8 cellular contexts compared by ENCODE assay signal in the genomic region with DNA sequence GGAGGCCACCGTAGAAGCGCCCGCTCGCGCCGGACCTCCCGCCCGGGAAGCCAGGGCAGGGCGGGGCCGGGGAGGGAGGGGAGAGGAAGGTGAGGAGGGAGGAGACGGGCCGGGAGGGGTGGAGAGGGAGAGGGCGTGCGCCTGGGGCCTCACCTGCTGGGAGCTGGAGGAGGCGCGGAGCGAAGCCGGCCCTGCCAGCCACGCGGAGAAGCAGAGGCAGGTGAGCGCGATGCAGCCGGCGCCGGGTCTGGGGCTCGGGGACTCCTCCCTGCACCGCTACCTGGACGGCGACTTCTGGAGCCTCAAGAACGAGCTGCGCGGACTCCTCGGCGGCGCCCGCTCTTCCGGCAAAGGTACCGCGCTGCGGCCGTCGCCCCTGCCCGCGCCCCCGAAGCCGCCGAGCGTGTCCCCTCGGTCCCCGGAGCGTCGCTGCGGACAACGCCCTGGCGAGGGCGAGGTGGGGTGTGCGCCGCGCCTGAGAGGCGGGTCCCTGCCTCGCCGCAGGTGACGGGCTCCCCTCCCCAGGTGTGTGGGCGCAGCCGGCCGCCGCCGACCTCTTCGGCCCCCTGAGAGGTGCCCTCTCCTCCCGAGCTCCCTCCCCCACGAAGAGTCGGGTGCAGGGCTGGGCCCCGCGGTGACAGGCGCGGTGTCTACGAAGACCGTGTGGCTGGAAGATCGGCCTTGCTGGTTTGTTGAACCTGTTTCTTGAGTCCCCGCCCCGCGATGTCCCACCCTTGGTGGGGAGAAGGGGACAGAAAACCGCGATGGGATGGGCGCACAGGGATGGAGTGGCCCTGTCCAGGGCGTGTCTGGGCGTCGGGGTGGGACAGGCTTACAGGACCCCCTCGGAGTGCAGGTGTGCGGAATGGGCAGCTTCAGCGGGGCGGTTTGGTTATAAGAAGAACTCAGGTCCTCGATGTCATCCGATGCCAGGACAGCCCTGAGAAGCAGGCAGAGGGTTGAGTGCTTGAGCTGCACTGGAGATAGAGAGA. TPM values are rescaled to one million over a fixed set of nuclear protein-coding genes. Genes with fewer than 3 reads are reported as not detected.
DNase-seq lines count a peak whose midpoint lies in the region; ATAC-seq lines count a peak whose summit lies in the region.

A gene (plus strand): TSS at position 152 of the 992 bp plus-strand sequence. CDS start 35,817 bp downstream, outside the sequence.

- no peak within 1 kb of the TSS for H3K27ac Mint-ChIP-seq in dendritic cell treated with granulocyte-macrophage colony-stimulating factor and Interleukin-4, amounts not matched to agents 40 ng/mL and 50 ng/mL, for 4 days
- H3K27ac Mint-ChIP-seq in natural killer cell treated with Interleukin-12 subunit alpha and Interleukin-12 subunit beta and Interleukin-15 and Interleukin-18, amount 100 ng/mL, for 72 hours = no peak within 1 kb of the TSS

- peaks cover 15% of the 10 kb centered on the region for H3K4me1 Mint-ChIP-seq in dendritic cell treated with granulocyte-macrophage colony-stimulating factor and Interleukin-4, amounts not matched to agents 40 ng/mL and 50 ng/mL, for 4 days (ENCODE audit: low read depth)
- H3K4me1 Mint-ChIP-seq in natural killer cell treated with Interleukin-12 subunit alpha and Interleukin-12 subunit beta and Interleukin-15 and Interleukin-18, amount 100 ng/mL, for 72 hours (ENCODE audit: low read depth in 2 of 2) = peaks cover 7 to 8% of the 10 kb centered on the region in 2 donors

- no peak within 1 kb of the TSS for H3K27ac ChIP-seq in Karpas-422 (ENCODE audit: low read length)

- no peak within 1 kb of the TSS for H3K4me3 ChIP-seq in Karpas-422 (ENCODE audit: low read length)

- peaks cover 7% of the 10 kb centered on the region for H3K4me1 ChIP-seq in Karpas-422 (ENCODE audit: low read length)

- peaks cover 73% of the 10 kb centered on the region for H3K27me3 Mint-ChIP-seq in dendritic cell treated with granulocyte-macrophage colony-stimulating factor and Interleukin-4, amounts not matched to agents 40 ng/mL and 50 ng/mL, for 4 days
- H3K27me3 Mint-ChIP-seq in natural killer cell treated with Interleukin-12 subunit alpha and Interleukin-12 subunit beta and Interleukin-15 and Interleukin-18, amount 100 ng/mL, for 72 hours = peaks cover 69 to 76% of the 10 kb centered on the region in 2 donors

- H4K20me1 ChIP-seq in Karpas-422 (ENCODE audit: insufficient read depth, low read depth, low read length) = 0 out of 2 replicates have a peak, but pooled peaks cover 3% of the 10 kb centered on the region

- ATAC-seq in natural killer cell treated with Interleukin-12 subunit alpha and Interleukin-12 subunit beta and Interleukin-15 and Interleukin-18, amount 100 ng/mL, for 72 hours = peak; percentile 31 to 61
- no peak for ATAC-seq in HG02763 (IDR thresholded peaks at IDR 0.05; ENCODE audit: unreplicated experiment)
- ATAC-seq in GM21423 (IDR thresholded peaks at IDR 0.05; ENCODE audit: unreplicated experiment) = no peak

- no peaks in the 10 kb centered on the region for H3K79me2 ChIP-seq in Karpas-422 (ENCODE audit: low read length)

- no peaks in the 10 kb centered on the region for H3K36me3 Mint-ChIP-seq in dendritic cell treated with granulocyte-macrophage colony-stimulating factor and Interleukin-4, amounts not matched to agents 40 ng/mL and 50 ng/mL, for 4 days (ENCODE audit: low read depth)
- H3K36me3 Mint-ChIP-seq in natural killer cell treated with Interleukin-12 subunit alpha and Interleukin-12 subunit beta and Interleukin-15 and Interleukin-18, amount 100 ng/mL, for 72 hours = peaks cover 11% of the 10 kb centered on the region

- peak within 1 kb of the TSS; percentile 53 for H3K4me3 Mint-ChIP-seq in dendritic cell treated with granulocyte-macrophage colony-stimulating factor and Interleukin-4, amounts not matched to agents 40 ng/mL and 50 ng/mL, for 4 days
- H3K4me3 Mint-ChIP-seq in natural killer cell treated with Interleukin-12 subunit alpha and Interleukin-12 subunit beta and Interleukin-15 and Interleukin-18, amount 100 ng/mL, for 72 hours = peak within 1 kb of the TSS; percentile 67

- no peak within 1 kb of the TSS for H3K4me2 ChIP-seq in Karpas-422 (ENCODE audit: low read depth, low read length, poor library complexity, severe bottlenecking)

- no peaks in the 10 kb centered on the region for H3K9me3 ChIP-seq in Karpas-422 (ENCODE audit: low read length)

- H2AFZ ChIP-seq in Karpas-422 (ENCODE audit: low read length) = no peak within 1 kb of the TSS

- H3K9ac ChIP-seq in Karpas-422 (ENCODE audit: low read length) = no peak within 1 kb of the TSS

- H3K27me3 ChIP-seq in Karpas-422 (ENCODE audit: low read length) = no peaks in the 10 kb centered on the region

- no peaks in the 10 kb centered on the region for H3K9me3 Mint-ChIP-seq in dendritic cell treated with granulocyte-macrophage colony-stimulating factor and Interleukin-4, amounts not matched to agents 40 ng/mL and 50 ng/mL, for 4 days
- no peaks in the 10 kb centered on the region for H3K9me3 Mint-ChIP-seq in natural killer cell treated with Interleukin-12 subunit alpha and Interleukin-12 subunit beta and Interleukin-15 and Interleukin-18, amount 100 ng/mL, for 72 hours

- H3K9me2 ChIP-seq in Karpas-422 (replicated peaks; ENCODE audit: insufficient read depth, low read length) = no peaks in the 10 kb centered on the region

- DNase-seq in DMS53 (lab: John Stamatoyannopoulos, UW) = peak; percentile 89
- DNase-seq in NCI-H146 treated with DMSO at 0.1 percent for 48 hours (lab: John Stamatoyannopoulos, UW; ENCODE audit: unreplicated experiment) = peak; percentile 71
- no peak for DNase-seq in natural killer cell treated with Interleukin-12 subunit alpha and Interleukin-12 subunit beta and Interleukin-15 and Interleukin-18, amount 100 ng/mL, for 72 hours (ENCODE audit: low spot score)
- DNase-seq in Karpas-422 = no peak
- no peak for DNase-seq in putamen (ENCODE audit: low spot score)

- intact Hi-C loops in dendritic cell treated with granulocyte-macrophage colony-stimulating factor and Interleukin-4, amounts not matched to agents 40 ng/mL and 50 ng/mL, for 4 days (cut with micrococcal nuclease) = no loop called here

- no peaks in the 10 kb centered on the region for H3K36me3 ChIP-seq in Karpas-422 (ENCODE audit: insufficient read depth, low read length)

RNA-seq across cellular contexts. Expression of the gene that starts here (rescaled TPM):
- 1 to 10 TPM; 1.4 to 2.5 TPM for total RNA-seq in natural killer cell treated with Interleukin-12 subunit alpha and Interleukin-12 subunit beta and Interleukin-15 and Interleukin-18, amount 100 ng/mL, for 72 hours
- total RNA-seq in Karpas-422 (2014; rRNA removed; shearing (Covaris generic); ENCODE audit: low replicate concordance) = 0.58 TPM in 1 of 2 replicates, not detected in the other

Comparison
In these comparisons a context has a peak if more than half of its experiments do, and no peak if none do; other contexts are left out.
1. DNase-seq: peak in DMS53 (single experiment) and NCI-H146 treated with DMSO at 0.1 percent for 48 hours (single experiment); none in natural killer cell treated with Interleukin-12 subunit alpha and Interleukin-12 subunit beta and Interleukin-15 and Interleukin-18, amount 100 ng/mL, for 72 hours (single experiment), Karpas-422 (single experiment) and putamen (single experiment).
2. ATAC-seq: peak in natural killer cell treated with Interleukin-12 subunit alpha and Interleukin-12 subunit beta and Interleukin-15 and Interleukin-18, amount 100 ng/mL, for 72 hours (2 of 2); none in HG02763 (single experiment) and GM21423 (single experiment).